8 cellular contexts compared by ENCODE assay signal in the genomic region with DNA sequence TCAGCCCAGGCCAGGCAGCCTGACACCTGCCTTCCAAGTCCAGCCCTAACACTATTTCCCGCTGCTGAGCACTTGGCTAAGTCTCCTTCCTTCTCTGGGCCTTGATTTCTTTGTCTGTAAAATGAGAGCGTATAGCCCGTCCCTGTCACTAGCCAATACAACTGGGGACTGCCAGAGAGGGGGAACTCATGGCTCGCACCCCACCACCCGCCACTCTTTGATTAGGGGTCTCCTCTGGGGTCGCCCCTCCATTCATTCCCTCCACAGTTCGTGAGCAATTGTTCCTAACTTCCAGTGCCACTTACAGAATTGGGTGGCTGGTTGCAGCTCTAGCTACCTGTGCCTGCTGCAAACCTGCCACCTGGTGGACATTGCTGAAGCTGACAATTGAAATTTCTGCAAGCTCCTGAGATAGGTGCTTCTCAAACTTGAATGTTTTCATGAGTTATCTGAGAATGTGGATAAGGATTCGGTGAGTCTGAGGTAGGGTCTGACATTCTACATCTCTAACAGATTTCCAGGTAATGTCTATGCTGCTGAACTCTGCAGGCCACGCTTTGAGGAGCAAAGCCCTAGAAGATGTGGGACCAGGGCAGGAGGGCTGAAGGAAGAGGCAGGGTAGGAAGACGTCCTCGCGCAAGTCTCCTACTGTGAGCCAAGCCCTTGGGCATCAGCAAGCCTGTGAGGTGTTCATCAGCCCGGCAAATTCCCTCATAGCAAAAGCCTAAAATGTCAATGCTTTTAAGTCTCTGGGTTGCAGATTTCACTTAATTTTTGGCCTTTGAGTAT. TPM values are rescaled to one million over a fixed set of nuclear protein-coding genes. Genes with fewer than 3 reads are reported as not detected.
A peak's percentile ranks its signal among the peaks of the same experiment; 100 is the strongest.
DNase-seq lines count a peak whose midpoint lies in the region; ATAC-seq, FAIRE-seq and TF ChIP-seq lines count a peak whose summit lies in the region.

No MANE protein-coding gene starts in this region.

- peak; percentile 95 for TF ChIP-seq CTCF in LNCaP clone FGC (IDR thresholded peaks at IDR 0.05; ENCODE audit: control insufficient read depth, extremely low read depth, insufficient read depth)
- TF ChIP-seq CTCF in glutamatergic neuron (IDR thresholded peaks at IDR 0.05; ENCODE audit: partially characterized antibody, unreplicated experiment) = peak; percentile 91

- no peak overlapping the region for H3K4me3 Mint-ChIP-seq in glutamatergic neuron (ENCODE audit: unreplicated experiment)

- H3K18ac ChIP-seq in trophoblast cell (ENCODE audit: low read length) = no peak overlapping the region

- H3K36me3 ChIP-seq in SJSA1 (no peaks in the 10 kb centered on the region), trophoblast cell (ENCODE audit: control insufficient read depth in 1 of 2, insufficient read depth in 2 of 2, low read length in 2 of 2) (no peaks in the 10 kb centered on the region)

- H3K14ac ChIP-seq in trophoblast cell (ENCODE audit: low read length) = no peak overlapping the region

- DNase-seq in ELR (ENCODE audit: low read depth) = peak; percentile 75
- DNase-seq in LNCaP clone FGC (ENCODE audit: low read depth) = peak; percentile 52
- DNase-seq in SJSA1 (ENCODE audit: low read depth in 1 of 2, low spot score in 2 of 2) = peak; percentile 14 to 40
- peak in 3 of 4 experiments; percentile 12 to 52 (median 30) for DNase-seq in activated naive CD4-positive, alpha-beta T cell (lab: John Stamatoyannopoulos, UW)
- DNase-seq in glutamatergic neuron = peak; percentile 75
- peak; percentile 70 to 89 for DNase-seq in trophoblast cell
- peak; percentile 80 for DNase-seq in urothelium cell line (ENCODE audit: low spot score)

- H4K8ac ChIP-seq in trophoblast cell (ENCODE audit: low read depth, low read length) = no peak overlapping the region

- H3K23ac ChIP-seq in trophoblast cell (ENCODE audit: low read length) = no peak overlapping the region

- H2BK5ac ChIP-seq in trophoblast cell (ENCODE audit: low read depth, low read length, poor library complexity) = no peak overlapping the region

- no peak overlapping the region for H3K4me2 ChIP-seq in trophoblast cell (ENCODE audit: low read length)

- H3K36me3 Mint-ChIP-seq in glutamatergic neuron (ENCODE audit: unreplicated experiment) = no peaks in the 10 kb centered on the region

- H2BK12ac ChIP-seq in trophoblast cell (ENCODE audit: low read length) = no peak overlapping the region

- H3K27me3 Mint-ChIP-seq in glutamatergic neuron (ENCODE audit: unreplicated experiment) = peaks cover 3% of the 10 kb centered on the region

- H3K4ac ChIP-seq in trophoblast cell (ENCODE audit: low read depth, low read length) = no peak overlapping the region

- no peak overlapping the region for H3K27ac Mint-ChIP-seq in glutamatergic neuron (ENCODE audit: unreplicated experiment)

- H3K27ac ChIP-seq in SJSA1 (no peak overlapping the region), trophoblast cell (ENCODE audit: low read depth, low read length) (no peak overlapping the region)

- WGBS in trophoblast cell (ENCODE audit: extremely low coverage, insufficient coverage, insufficient read length) = no CpG with 5 or more reads among the region's 13 CpGs

- no peak overlapping the region for H4K12ac ChIP-seq in trophoblast cell (ENCODE audit: low read depth, low read length)

- H3K27me3 ChIP-seq in SJSA1 (replicated peaks) (no peaks in the 10 kb centered on the region), trophoblast cell (ENCODE audit: insufficient read depth, low read length) (no peaks in the 10 kb centered on the region)

- no peak overlapping the region for H2AK5ac ChIP-seq in trophoblast cell (ENCODE audit: low read length)

- H2BK120ac ChIP-seq in trophoblast cell (ENCODE audit: insufficient read depth, low read length, poor library complexity) = no peak overlapping the region

- H3K79me2 ChIP-seq in trophoblast cell (ENCODE audit: control insufficient read depth, insufficient read depth, low read length, poor library complexity) = no peaks in the 10 kb centered on the region

- FAIRE-seq in urothelium cell line (lab: Jason Lieb, UNC) = peak; percentile 79

- H4K91ac ChIP-seq in trophoblast cell (ENCODE audit: low read depth, low read length) = no peak overlapping the region

- no peak overlapping the region for H2AFZ ChIP-seq in trophoblast cell (ENCODE audit: insufficient read depth, low read length, poor library complexity)

- H3K9me3 ChIP-seq in SJSA1 (replicated peaks) (no peaks in the 10 kb centered on the region), trophoblast cell (ENCODE audit: insufficient read depth, low read depth, low read length) (no peaks in the 10 kb centered on the region)

- ATAC-seq in HG03354 (IDR thresholded peaks at IDR 0.05; ENCODE audit: poor library complexity, severe bottlenecking, unreplicated experiment) = no peak

- H3K9me3 Mint-ChIP-seq in glutamatergic neuron (ENCODE audit: unreplicated experiment) = no peaks in the 10 kb centered on the region

- no peaks in the 10 kb centered on the region for H3K4me1 ChIP-seq in SJSA1 (replicated peaks)
- no peaks in the 10 kb centered on the region for H3K4me1 ChIP-seq in trophoblast cell (ENCODE audit: control insufficient read depth in 1 of 2, insufficient read depth in 2 of 2, low read length in 2 of 2)

- H3K79me1 ChIP-seq in trophoblast cell (ENCODE audit: low read length) = no peaks in the 10 kb centered on the region

- H3K4me1 Mint-ChIP-seq in glutamatergic neuron (ENCODE audit: low read depth, unreplicated experiment) = peaks cover 2% of the 10 kb centered on the region

- no peak overlapping the region for H3K4me3 ChIP-seq in LNCaP clone FGC (ENCODE audit: low read depth, low read length)
- no peak overlapping the region for H3K4me3 ChIP-seq in SJSA1
- H3K4me3 ChIP-seq in trophoblast cell (ENCODE audit: low read depth, low read length) = no peak overlapping the region

- H3K9ac ChIP-seq in trophoblast cell (ENCODE audit: low read length) = no peak overlapping the region

RNA-seq across cellular contexts. Expression of a gene that starts 13.3 kb away (rescaled TPM):
- total RNA-seq in SJSA1 (2014; rRNA removed; shearing (Covaris generic)) = 10.2 and 13.9 TPM in 2 replicates
- 11.1 TPM for total RNA-seq in glutamatergic neuron (ENCODE audit: unreplicated experiment)
- 5.4 and 5.5 TPM in 2 replicates for polyA plus RNA-seq in trophoblast cell (2013)

Comparison
In these comparisons a context has a peak if more than half of its experiments do, and no peak if none do; other contexts are left out.
1. DNase-seq: peak in every context shown above with its lines; median percentile 80 in urothelium cell line; 80 in trophoblast cell; 75 in ELR; 75 in glutamatergic neuron; 52 in LNCaP clone FGC; 30 in activated naive CD4-positive, alpha-beta T cell; 27 in SJSA1.